In genomic region chr5:149938791-149939358, GRCh38 we compare ENCODE assay signal across 10 cellular contexts. TPM values are rescaled to one million over a fixed set of nuclear protein-coding genes. Genes with fewer than 3 reads are reported as not detected.
DNase-seq lines count a peak whose midpoint lies in the region; ATAC-seq, FAIRE-seq and TF ChIP-seq lines count a peak whose summit lies in the region.
"Had no signal": no experiment of that assay in that cellular context is flagged by ENCODE, and none has a peak within 500 bp of the region (broad histone marks: within the 10 kb centered on the region; RNA-seq: fewer than 3 reads in every experiment).

No MANE protein-coding gene starts in this region.

- H3K27me3 Mint-ChIP-seq in GM23338 (ENCODE audit: insufficient read depth, low read depth, poor library complexity) = peaks cover 6% of the 10 kb centered on the region

- no peaks in the 10 kb centered on the region for H4K20me1 ChIP-seq in GM23338 (replicated peaks; ENCODE audit: insufficient read depth)

- H3F3A ChIP-seq in GM23338 (replicated peaks; ENCODE audit: low read depth) = no peaks in the 10 kb centered on the region

- H3K4me3 ChIP-seq in GM23338 = no peak overlapping the region
- no peak overlapping the region for H3K4me3 ChIP-seq in epithelial cell of proximal tubule (ENCODE audit: low read depth, low read length)
- H3K4me3 ChIP-seq in skeletal muscle cell (ENCODE audit: low read depth, low read length) = no peak overlapping the region

- peaks cover 9% of the 10 kb centered on the region; the same call in 2 of the 3 replicates for H3K4me1 Mint-ChIP-seq in GM23338

- H2AFZ ChIP-seq in GM23338 = peak overlapping the region; percentile 89; the same call in 1 of the 2 replicates

- H3K9me2 ChIP-seq in GM23338 (ENCODE audit: insufficient read depth) = no peaks in the 10 kb centered on the region

- H3K36me3 ChIP-seq in GM23338 (ENCODE audit: insufficient read depth) = no peaks in the 10 kb centered on the region

- H3K79me2 ChIP-seq in GM23338 (replicated peaks; ENCODE audit: insufficient read depth) = no peaks in the 10 kb centered on the region

- no peak for DNase-seq in GM23338 (ENCODE audit: low spot score)
- peak; percentile 98 for DNase-seq in RCC 7860 (ENCODE audit: low spot score)
- DNase-seq in epithelial cell of proximal tubule (ENCODE audit: low read depth) = peak; percentile 85
- DNase-seq in skeletal muscle cell (ENCODE audit: low read depth) = peak; percentile 66
- DNase-seq in Ammon's horn (ENCODE audit: low spot score) = no peak
- DNase-seq in mesenteric fat pad (ENCODE audit: low spot score) = no peak
- no peak for DNase-seq in NAMALWA (ENCODE audit: low spot score)

- H3K27ac Mint-ChIP-seq in GM23338 = no peak overlapping the region

- H3K4me2 ChIP-seq in GM23338 = no peak overlapping the region

- peak; percentile 95 for FAIRE-seq in RCC 7860 (lab: Jason Lieb, UNC)

- H3K27me3 ChIP-seq in GM23338 (ENCODE audit: insufficient read depth) = no peaks in the 10 kb centered on the region

- no peaks in the 10 kb centered on the region for H3K36me3 Mint-ChIP-seq in GM23338 (ENCODE audit: low read depth)

- H3K9me3 Mint-ChIP-seq in GM23338 = no peaks in the 10 kb centered on the region

- no peak overlapping the region for H3K4me3 Mint-ChIP-seq in GM23338

- TF ChIP-seq CTCF in GM23338 (conservative IDR thresholded peaks at IDR 0.05; ENCODE audit: low read depth in 2 of 2) (no peak), epithelial cell of proximal tubule (conservative IDR thresholded peaks at IDR 0.05; ENCODE audit: low read depth, low read length) (no peak)

- ATAC-seq in GM23338 = no peak
- no peak for ATAC-seq in HG03354 (IDR thresholded peaks at IDR 0.05; ENCODE audit: poor library complexity, severe bottlenecking, unreplicated experiment)

- 0 out of 2 replicates have a peak, but pooled peaks cover 5% of the 10 kb centered on the region for H3K4me1 ChIP-seq in GM23338 (ENCODE audit: insufficient read depth)

- H3K27ac ChIP-seq in GM23338 (ENCODE audit: low read depth) = no peak overlapping the region

TF ChIP-seq in GM23338, 12 proteins besides CTCF, POLR2A, EP300 and RAD21:
- TF ChIP-seq REST (IDR thresholded peaks at IDR 0.05; ENCODE audit: unreplicated experiment) = no peak

RNA-seq across cellular contexts. Expression of gene PDE6A, which starts 5.7 kb away (rescaled TPM):
- total RNA-seq in GM23338 (2014; rRNA removed; shearing (Covaris generic)) = not detected in 2 replicates
- polyA plus RNA-seq in GM23338 (2016; fragmentation: Nextera tagmentation; extraction: Ambion mirVana) = 0.08 TPM in 1 of 2 replicates, not detected in the other
- total RNA-seq in epithelial cell of proximal tubule (not detected in 2 replicates), mesenteric fat pad (not detected)
- total RNA-seq: pulmonary artery endothelial cell, subcutaneous adipose tissue had no signal

RNA-seq across cellular contexts. Expression of gene SLC26A2, which starts 21.7 kb away (rescaled TPM):
- total RNA-seq in GM23338 (2014; rRNA removed; shearing (Covaris generic)) = 11.3 and 11.5 TPM in 2 replicates
- 3.4 and 3.5 TPM in 2 replicates for polyA plus RNA-seq in GM23338 (2016; fragmentation: Nextera tagmentation; extraction: Ambion mirVana)
- total RNA-seq in epithelial cell of proximal tubule (10.3 and 11.9 TPM in 2 replicates), mesenteric fat pad (13.1 TPM)

Comparison
In these comparisons a context has a peak if more than half of its experiments do, and no peak if none do; other contexts are left out.
1. DNase-seq: peak in RCC 7860 (single experiment), epithelial cell of proximal tubule (single experiment) and skeletal muscle cell (single experiment); none in GM23338 (single experiment), Ammon's horn (single experiment), mesenteric fat pad (single experiment) and NAMALWA (single experiment).